10 cellular contexts compared by ENCODE assay signal in genomic region chr16:30051518-30051917, GRCh38. TPM values are rescaled to one million over a fixed set of nuclear protein-coding genes. Genes with fewer than 3 reads are reported as not detected.
DNase-seq lines count a peak whose midpoint lies in the region; ATAC-seq and TF ChIP-seq lines count a peak whose summit lies in the region.
"Had no signal": no experiment of that assay in that cellular context is flagged by ENCODE, and none has a peak within 500 bp of the region (broad histone marks: within the 10 kb centered on the region; RNA-seq: fewer than 3 reads in every experiment).

No MANE protein-coding gene starts in this region.

- DNase-seq in AG20443 (ENCODE audit: low spot score) (peak; percentile 76), islet precursor cell (peak; percentile 95), NCI-H2227 (lab: John Stamatoyannopoulos, UW; ENCODE audit: unreplicated experiment) (no peak), head of caudate nucleus (no peak)
- no peak for DNase-seq in activated T-helper 1 cell treated with anti-CD3 and anti-CD28 coated beads, Interleukin-12 subunit alpha, Interleukin-12 subunit beta, Interleukin-2, Interleukin-4 antibody, amounts not matched to agents 30 ng/mL and 10 ng/mL and 1 ng/mL, durations not matched to agents 14 hours and 24 hours and 36 hours (ENCODE audit: low spot score)
- DNase-seq: NCI-H524 treated with DMSO at 0.1 percent for 48 hours had no signal

- H3K9me3 ChIP-seq in HEK293 (ENCODE audit: control insufficient read depth, insufficient read depth, low read depth, low read length): no peaks in the 10 kb centered on the region

- H3K4me3 ChIP-seq in HEK293 (ENCODE audit: low read depth, low read length): no peak overlapping the region

- CTCF ChIA-PET in HEK293 (lab: Yijun Ruan, JAX): interaction anchor here (1.2 to 1.7 kb wide), 4 partner anchors 9 to 40 kb away, joined by 3 to 16 read pairs (median 6); partner anchors contain the start of genes TBX6 and TLCD3B

- intact Hi-C loops in activated T-helper 1 cell treated with anti-CD3 and anti-CD28 coated beads, Interleukin-12 subunit alpha, Interleukin-12 subunit beta, Interleukin-2, Interleukin-4 antibody, amounts not matched to agents 30 ng/mL and 10 ng/mL and 1 ng/mL, durations not matched to agents 14 hours and 24 hours and 36 hours (cut with micrococcal nuclease): no loop called here
- intact Hi-C loops in head of caudate nucleus (cut with DNase I): loop anchor here (10.0 kb wide), 1 partner anchor 57 kb away; the partner anchor contains the start of genes HIRIP3 and INO80E

- ATAC-seq in GM21529 (IDR thresholded peaks at IDR 0.05; ENCODE audit: unreplicated experiment): no peak
- ATAC-seq in GM21717 (IDR thresholded peaks at IDR 0.05; ENCODE audit: unreplicated experiment): no peak

- peaks cover 3% of the 10 kb centered on the region for H3K27me3 Mint-ChIP-seq in activated T-helper 1 cell treated with anti-CD3 and anti-CD28 coated beads, Interleukin-12 subunit alpha, Interleukin-12 subunit beta, Interleukin-2, Interleukin-4 antibody, amounts not matched to agents 30 ng/mL and 10 ng/mL and 1 ng/mL, durations not matched to agents 14 hours and 24 hours and 36 hours (ENCODE audit: insufficient read depth)

- H3K4me1 ChIP-seq in HEK293 (ENCODE audit: control insufficient read depth, insufficient read depth, low read length): peaks cover 3% of the 10 kb centered on the region; the same call in 1 of the 2 replicates

- peak overlapping the region; percentile 85 for H3K4me3 Mint-ChIP-seq in activated T-helper 1 cell treated with anti-CD3 and anti-CD28 coated beads, Interleukin-12 subunit alpha, Interleukin-12 subunit beta, Interleukin-2, Interleukin-4 antibody, amounts not matched to agents 30 ng/mL and 10 ng/mL and 1 ng/mL, durations not matched to agents 14 hours and 24 hours and 36 hours

- peaks cover 0 to 3% of the 10 kb centered on the region in 2 experiments; a peak in 2 of 3 replicates for H3K36me3 ChIP-seq in HEK293 (ENCODE audit: control insufficient read depth in 2 of 2, insufficient read depth in 1 of 2, low read length in 2 of 2)

- peak overlapping the region; percentile 61 for H3K27ac Mint-ChIP-seq in activated T-helper 1 cell treated with anti-CD3 and anti-CD28 coated beads, Interleukin-12 subunit alpha, Interleukin-12 subunit beta, Interleukin-2, Interleukin-4 antibody, amounts not matched to agents 30 ng/mL and 10 ng/mL and 1 ng/mL, durations not matched to agents 14 hours and 24 hours and 36 hours

- H3K27ac ChIP-seq in HEK293 (ENCODE audit: extremely low read depth, low read depth, low read length): no peak overlapping the region

- H3K36me3 Mint-ChIP-seq in activated T-helper 1 cell treated with anti-CD3 and anti-CD28 coated beads, Interleukin-12 subunit alpha, Interleukin-12 subunit beta, Interleukin-2, Interleukin-4 antibody, amounts not matched to agents 30 ng/mL and 10 ng/mL and 1 ng/mL, durations not matched to agents 14 hours and 24 hours and 36 hours (ENCODE audit: low read depth): no peaks in the 10 kb centered on the region

- TF ChIP-seq CTCF in HEK293 (tag by site-specific recombination; IDR thresholded peaks at IDR 0.05): no peak

- POLR2A ChIA-PET in HEK293 (lab: Yijun Ruan, JAX): interaction anchor here (0.6 to 6.5 kb wide), 6 partner anchors 15 to 614 kb away, joined by 4 to 66 read pairs (median 4); partner anchors contain the start of genes ALDOA and TAOK2

- H3K9me3 Mint-ChIP-seq in activated T-helper 1 cell treated with anti-CD3 and anti-CD28 coated beads, Interleukin-12 subunit alpha, Interleukin-12 subunit beta, Interleukin-2, Interleukin-4 antibody, amounts not matched to agents 30 ng/mL and 10 ng/mL and 1 ng/mL, durations not matched to agents 14 hours and 24 hours and 36 hours: no peaks in the 10 kb centered on the region

- H3K4me1 Mint-ChIP-seq in activated T-helper 1 cell treated with anti-CD3 and anti-CD28 coated beads, Interleukin-12 subunit alpha, Interleukin-12 subunit beta, Interleukin-2, Interleukin-4 antibody, amounts not matched to agents 30 ng/mL and 10 ng/mL and 1 ng/mL, durations not matched to agents 14 hours and 24 hours and 36 hours (ENCODE audit: low read depth): peaks cover 28% of the 10 kb centered on the region

TF ChIP-seq in HEK293, 187 proteins besides CTCF, POLR2A, EP300 and RAD21:
- TF ChIP-seq ZNF335 (tag by site-specific recombination; conservative IDR thresholded peaks at IDR 0.05) (peak; percentile 45; the same call in 1 of the 2 replicates), ZNF362 (tag by site-specific recombination; IDR thresholded peaks at IDR 0.05) (0 out of 2 replicates have a peak, but pooled peaks have one; percentile 38), ZNF391 (tag by site-specific recombination; IDR thresholded peaks at IDR 0.05; ENCODE audit: borderline replicate concordance, low read depth) (no peak), ZBTB17 (tag by site-specific recombination; IDR thresholded peaks at IDR 0.05) (peak; percentile 75), KLF1 (tag by site-specific recombination; IDR thresholded peaks at IDR 0.05) (no peak), ZNF366 (tag by site-specific recombination; conservative IDR thresholded peaks at IDR 0.05) (peak; percentile 83), ZBTB48 (tag by site-specific recombination; IDR thresholded peaks at IDR 0.05) (no peak), BCL11B (tag by site-specific recombination; IDR thresholded peaks at IDR 0.05; ENCODE audit: low read depth) (no peak), ZNF600 (tag by site-specific recombination; IDR thresholded peaks at IDR 0.05) (peak; percentile 88)
TF ChIP-seq in HEK293: peak in this region for 5.

RNA-seq across cellular contexts. Expression of gene ALDOA, which starts 14.0 kb away (rescaled TPM):
- 1,715 and 1,718 TPM in 2 replicates for total RNA-seq in activated T-helper 1 cell treated with anti-CD3 and anti-CD28 coated beads, Interleukin-12 subunit alpha, Interleukin-12 subunit beta, Interleukin-2, Interleukin-4 antibody, amounts not matched to agents 30 ng/mL and 10 ng/mL and 1 ng/mL, durations not matched to agents 14 hours and 24 hours and 36 hours

RNA-seq across cellular contexts. Expression of gene TLCD3B, which starts 20.4 kb away (rescaled TPM):
- 1.6 and 1.9 TPM in 2 replicates for total RNA-seq in activated T-helper 1 cell treated with anti-CD3 and anti-CD28 coated beads, Interleukin-12 subunit alpha, Interleukin-12 subunit beta, Interleukin-2, Interleukin-4 antibody, amounts not matched to agents 30 ng/mL and 10 ng/mL and 1 ng/mL, durations not matched to agents 14 hours and 24 hours and 36 hours

RNA-seq across cellular contexts. Expression of gene PPP4C, which starts 24.3 kb away (rescaled TPM):
- total RNA-seq in activated T-helper 1 cell treated with anti-CD3 and anti-CD28 coated beads, Interleukin-12 subunit alpha, Interleukin-12 subunit beta, Interleukin-2, Interleukin-4 antibody, amounts not matched to agents 30 ng/mL and 10 ng/mL and 1 ng/mL, durations not matched to agents 14 hours and 24 hours and 36 hours: 133 and 147 TPM in 2 replicates

RNA-seq across cellular contexts. Expression of gene C16orf92, which starts 28.5 kb away (rescaled TPM):
- not detected in 2 replicates for total RNA-seq in activated T-helper 1 cell treated with anti-CD3 and anti-CD28 coated beads, Interleukin-12 subunit alpha, Interleukin-12 subunit beta, Interleukin-2, Interleukin-4 antibody, amounts not matched to agents 30 ng/mL and 10 ng/mL and 1 ng/mL, durations not matched to agents 14 hours and 24 hours and 36 hours
- total RNA-seq: skeletal muscle tissue had no signal

RNA-seq across cellular contexts. Expression of gene TBX6, which starts 40.2 kb away (rescaled TPM):
- 1.6 and 1.8 TPM in 2 replicates for total RNA-seq in activated T-helper 1 cell treated with anti-CD3 and anti-CD28 coated beads, Interleukin-12 subunit alpha, Interleukin-12 subunit beta, Interleukin-2, Interleukin-4 antibody, amounts not matched to agents 30 ng/mL and 10 ng/mL and 1 ng/mL, durations not matched to agents 14 hours and 24 hours and 36 hours
- total RNA-seq: skeletal muscle tissue had no signal

Comparison
In these comparisons a context has a peak if more than half of its experiments do, and no peak if none do; other contexts are left out.
1. DNase-seq: peak in AG20443 (single experiment) and islet precursor cell (single experiment); none in activated T-helper 1 cell treated with anti-CD3 and anti-CD28 coated beads, Interleukin-12 subunit alpha, Interleukin-12 subunit beta, Interleukin-2, Interleukin-4 antibody, amounts not matched to agents 30 ng/mL and 10 ng/mL and 1 ng/mL, durations not matched to agents 14 hours and 24 hours and 36 hours (single experiment), NCI-H2227 (single experiment) and head of caudate nucleus (0 of 42).